31 cellular contexts compared by ENCODE assay signal in genomic region chr9:20473566-20474116, GRCh38.
DNase-seq lines count a peak whose midpoint lies in the region; ATAC-seq, FAIRE-seq and TF ChIP-seq lines count a peak whose summit lies in the region.
"Had no signal": no experiment of that assay in that cellular context is flagged by ENCODE, and none has a peak within 500 bp of the region (broad histone marks: within the 10 kb centered on the region; RNA-seq: fewer than 3 reads in every experiment).

No MANE protein-coding gene starts in this region.

- H3K36me3 ChIP-seq in heart left ventricle, result no peaks in the 10 kb centered on the region
- H3K36me3 ChIP-seq: esophagus squamous epithelium, uterus had no signal

- DNase-seq in Right ventricle myocardium superior, result no peak
- no peak for DNase-seq in heart left ventricle
- DNase-seq in NCI-H526 treated with DMSO at 0.1 percent for 48 hours (lab: John Stamatoyannopoulos, UW), result peak; percentile 84
- DNase-seq in fibroblast of the conjunctiva (ENCODE audit: low read depth), result peak; percentile 1
- no peak for DNase-seq in sciatic nerve (ENCODE audit: low spot score)
- DNase-seq in GM19239 (ENCODE audit: insufficient read length, low spot score), result no peak
- no peak for DNase-seq in NCI-H524 treated with DMSO at 0.1 percent for 48 hours (lab: John Stamatoyannopoulos, UW)
- DNase-seq in NK-92 (lab: John Stamatoyannopoulos, UW; ENCODE audit: unreplicated experiment), result no peak
- DNase-seq: 8988T; activated CD4-positive, alpha-beta memory T cell treated with anti-CD3 and anti-CD28 coated beads for 36 hours; activated CD4-positive, CD25-positive, alpha-beta regulatory T cell treated with anti-CD3 and anti-CD28 coated beads, Interleukin-2, amount 50 U/mL, for 72 hours; activated CD8-positive, alpha-beta memory T cell treated with anti-CD3 and anti-CD28 coated beads, Interleukin-2, amount 50 U/mL, for 4 hours; activated naive CD4-positive, alpha-beta T cell treated with Interleukin-2 at 50 U/mL for 16 hours; CD4-positive, alpha-beta memory T cell; dorsolateral prefrontal cortex; esophagus squamous epithelium; glutamatergic neuron; islet precursor cell; midbrain; natural killer cell; NCI-H1092; NCI-H1694; NCI-H446; OCI-M1; stimulated activated CD4-positive, alpha-beta T cell treated with anti-CD3 and anti-CD28 coated beads, Interleukin-2, amount 100 ng/mL, for 48 hours; stimulated activated naive CD8-positive, alpha-beta T cell treated with anti-CD3 and anti-CD28 coated beads, Interleukin-15, amount 100 ng/mL, for 72 hours; T-helper 17 cell; uterus had no signal

- WGBS in heart left ventricle, 4 donors, result 26 to 47% (median 42%) methylated on average over 4 of the region's 4 CpGs

- H3K4me3 ChIP-seq in heart left ventricle, result no peak overlapping the region
- H3K4me3 ChIP-seq: dorsolateral prefrontal cortex, esophagus squamous epithelium, uterus had no signal

- no peak for FAIRE-seq in GM19239 (lab: Jason Lieb, UNC)
- FAIRE-seq: GM18507, TTC549 had no signal

- peaks cover 0 to 61% (median 36%) of the 10 kb centered on the region in 12 donors for H3K4me1 ChIP-seq in heart left ventricle

- intact Hi-C loops in Right ventricle myocardium superior (cut with DNase I), result no loop called here
- intact Hi-C loops in heart left ventricle (cut with DNase I), result loop anchor here in 2 of 10 donors (5.0 to 10.0 kb wide), 2 partner anchors 109 to 149 kb away; partner anchors contain the start of gene MLLT3 (in 1 of the 2)
- intact Hi-C loops in sciatic nerve (cut with DNase I), result no loop called here

- ATAC-seq in Right ventricle myocardium superior (ENCODE audit: poor library complexity), result peak; percentile 32
- no peak for ATAC-seq in heart left ventricle
- peak; percentile 17 for ATAC-seq in sciatic nerve
- ATAC-seq: natural killer cell; stimulated activated naive CD8-positive, alpha-beta T cell treated with anti-CD3 and anti-CD28 coated beads, Interleukin-15, amount 100 ng/mL, for 72 hours; T-helper 17 cell had no signal

- TF ChIP-seq POLR2A in heart left ventricle (IDR thresholded peaks at IDR 0.05), result no peak

- no peaks in the 10 kb centered on the region for H3K27me3 ChIP-seq in heart left ventricle
- H3K27me3 ChIP-seq: dorsolateral prefrontal cortex, esophagus squamous epithelium, uterus had no signal

- H3K27ac ChIP-seq in heart left ventricle, result no peak overlapping the region
- H3K27ac ChIP-seq: dorsolateral prefrontal cortex, esophagus squamous epithelium, RWPE1, uterus had no signal

- no peaks in the 10 kb centered on the region for H3K9me3 ChIP-seq in heart left ventricle
- H3K9me3 ChIP-seq: esophagus squamous epithelium, uterus had no signal

- no peak for TF ChIP-seq CTCF in heart left ventricle (IDR thresholded peaks at IDR 0.05)

Comparison
In these comparisons a context has a peak if more than half of its experiments do, and no peak if none do; other contexts are left out.
1. ATAC-seq: peak in Right ventricle myocardium superior (single experiment) and sciatic nerve (single experiment); none in heart left ventricle (0 of 4).
2. DNase-seq: peak in NCI-H526 treated with DMSO at 0.1 percent for 48 hours (single experiment) and fibroblast of the conjunctiva (single experiment); none in Right ventricle myocardium superior (single experiment), heart left ventricle (0 of 5), sciatic nerve (single experiment), GM19239 (single experiment), NCI-H524 treated with DMSO at 0.1 percent for 48 hours (single experiment) and NK-92 (single experiment).